ENCODE assay signal across 1 cellular context in the genomic region with DNA sequence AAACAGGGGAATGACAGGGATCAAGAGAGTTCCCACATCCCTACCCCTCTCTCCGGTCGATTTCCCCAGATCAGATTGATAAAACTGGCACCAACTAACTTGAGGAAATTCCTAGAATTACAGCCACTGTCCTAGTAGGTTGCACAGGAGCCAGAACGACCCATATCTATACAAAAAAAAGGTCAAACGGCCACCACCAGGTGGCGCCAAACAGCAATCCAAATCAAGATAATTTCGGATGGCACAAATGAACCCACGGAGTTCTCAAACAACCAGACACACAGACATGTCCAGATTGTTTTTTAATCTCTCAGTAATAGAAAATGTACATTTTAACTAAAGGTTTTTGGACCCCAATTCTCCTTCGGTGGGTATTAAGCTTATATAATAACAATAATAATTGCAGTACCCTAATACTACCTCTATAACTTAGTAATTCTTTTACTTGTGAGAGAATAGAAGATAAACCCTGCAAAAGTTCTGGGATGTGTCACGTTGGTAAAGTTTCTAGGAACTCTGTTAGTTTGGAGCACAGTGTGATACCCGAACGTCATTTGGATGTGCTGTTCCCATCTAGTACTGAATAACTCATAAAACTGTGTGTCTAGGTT.
TF ChIP-seq lines count a peak whose summit lies in the region.

No MANE protein-coding gene starts in this region.

TF ChIP-seq in H1, 55 proteins besides CTCF, POLR2A, EP300 and RAD21 (continued from another document):
- TF ChIP-seq SIRT6 (IDR thresholded peaks at IDR 0.05; ENCODE audit: low read length) (no peak), HDAC2 (IDR thresholded peaks at IDR 0.05; ENCODE audit: borderline replicate concordance in 1 of 2, low read depth in 2 of 2, low read length in 2 of 2) (no peak)
